In genomic region chrX:131572372-131573014, GRCh38 we compare ENCODE assay signal across 20 cellular contexts. TPM values are rescaled to one million over a fixed set of nuclear protein-coding genes. Genes with fewer than 3 reads are reported as not detected.
DNase-seq lines count a peak whose midpoint lies in the region; ATAC-seq and TF ChIP-seq lines count a peak whose summit lies in the region.
"Had no signal": no experiment of that assay in that cellular context is flagged by ENCODE, and none has a peak within 500 bp of the region (broad histone marks: within the 10 kb centered on the region; RNA-seq: fewer than 3 reads in every experiment).

No MANE protein-coding gene starts in this region.

- no TSS peak for BruUV-seq in PC-9 (replicated peaks; lab: Mats Ljungman, UMichigan)

- H4K5ac ChIP-seq in H9 (ENCODE audit: insufficient read length, low read depth, low read length): no peak overlapping the region

- H3K4me3 ChIP-seq in PC-9 (no peak overlapping the region), left lung (no peak overlapping the region)
- H3K4me3 ChIP-seq: GM12878, GM23248, SJCRH30 had no signal

- H3K4me1 Mint-ChIP-seq in H9: peaks cover 30 to 41% of the 10 kb centered on the region in 2 experiments

- H3K9me2 ChIP-seq in PC-9 (ENCODE audit: insufficient read depth): no peaks in the 10 kb centered on the region

- no peaks in the 10 kb centered on the region for H3K9me3 ChIP-seq in H9 (ENCODE audit: control insufficient read depth, low read depth, low read length)
- no peaks in the 10 kb centered on the region for H3K9me3 ChIP-seq in PC-9 (ENCODE audit: insufficient read depth, low read depth)
- no peaks in the 10 kb centered on the region for H3K9me3 ChIP-seq in left lung
- H3K9me3 ChIP-seq: BE2C, SJCRH30 had no signal

- peaks cover 0 to 12% (median 2%) of the 10 kb centered on the region in 3 experiments; a peak in 3 of 7 replicates for H3K36me3 Mint-ChIP-seq in H9 (ENCODE audit: insufficient read depth in 1 of 3, low read depth in 3 of 3)

- H3K79me2 ChIP-seq in H9 (ENCODE audit: insufficient read depth, low read length) (peaks cover 5% of the 10 kb centered on the region; the same call in 1 of the 2 replicates), PC-9 (ENCODE audit: low read depth) (peaks cover 18% of the 10 kb centered on the region; the same call in 1 of the 2 replicates)

- no peak overlapping the region for H3K9ac ChIP-seq in H9 (ENCODE audit: extremely low read depth, insufficient read length, low read length)
- H3K9ac ChIP-seq: GM23248 had no signal

- no peak overlapping the region for H3K14ac ChIP-seq in H9 (ENCODE audit: insufficient read depth, low read length)

- no peak overlapping the region for H3K18ac ChIP-seq in H9 (ENCODE audit: insufficient read length, low read depth, low read length)

- H2BK5ac ChIP-seq in H9 (ENCODE audit: insufficient read length, low read length): no peak overlapping the region

- no peak overlapping the region for H2BK15ac ChIP-seq in H9 (ENCODE audit: low read depth, low read length)

- intact Hi-C loops in PC-9 (cut with micrococcal nuclease; ENCODE audit: unreplicated experiment) (no loop called here), left lung (cut with DNase I) (no loop called here)

- H3T11ph ChIP-seq in H9 (ENCODE audit: low read length): no peak overlapping the region

- H3K56ac ChIP-seq in H9 (ENCODE audit: insufficient read length, low read depth, low read length): no peak overlapping the region

- no peak overlapping the region for H4K8ac ChIP-seq in H9 (replicated peaks; ENCODE audit: insufficient read length, low read depth, low read length)

- WGBS in H9 (ENCODE audit: extremely low coverage, insufficient read length, low lambda C conversion rate): no CpG with 5 or more reads among the region's 5 CpGs

- no peaks in the 10 kb centered on the region for H3K27me3 Mint-ChIP-seq in H9 (ENCODE audit: low read depth)

- no peaks in the 10 kb centered on the region; a peak in 1 of 5 replicates for H3K9me3 Mint-ChIP-seq in H9
- H3K9me3 Mint-ChIP-seq: CD4-positive, alpha-beta T cell had no signal

- CTCF ChIA-PET in PC-9 (lab: Charles Lee): no interaction called here

- H3K4me2 ChIP-seq in H9 (ENCODE audit: insufficient read depth, insufficient read length, low read length) (no peak overlapping the region), PC-9 (peak overlapping the region; percentile 17; the same call in 1 of the 2 replicates)

- TF ChIP-seq CTCF in H9 (conservative IDR thresholded peaks at IDR 0.05): no peak
- TF ChIP-seq CTCF in PC-9 (conservative IDR thresholded peaks at IDR 0.05): no peak
- no peak for TF ChIP-seq CTCF in left lung (IDR thresholded peaks at IDR 0.05)

- no peak overlapping the region for H3K23ac ChIP-seq in H9 (ENCODE audit: insufficient read length, low read depth, low read length)

- H3K36me3 ChIP-seq in PC-9 (ENCODE audit: low read depth) (no peaks in the 10 kb centered on the region), left lung (no peaks in the 10 kb centered on the region)
- H3K36me3 ChIP-seq: BE2C, SJCRH30 had no signal

- H3K27ac Mint-ChIP-seq in H9: no peak overlapping the region
- H3K27ac Mint-ChIP-seq: CD4-positive, alpha-beta T cell had no signal

- H2AFZ ChIP-seq in H9 (ENCODE audit: low read length) (no peak overlapping the region), PC-9 (no peak overlapping the region)
- H2AFZ ChIP-seq: GM23248 had no signal

- H2BK120ac ChIP-seq in H9 (ENCODE audit: low read depth, low read length, poor library complexity, severe bottlenecking): no peak overlapping the region

- H3K4me3 Mint-ChIP-seq in H9: no peak overlapping the region
- H3K4me3 Mint-ChIP-seq: CD4-positive, alpha-beta T cell had no signal

- H3K27ac ChIP-seq in H9 (ENCODE audit: insufficient read length, low read depth, low read length) (peak overlapping the region; percentile 17), PC-9 (no peak overlapping the region), left lung (no peak overlapping the region)
- H3K27ac ChIP-seq: GM23248, RWPE1, SJCRH30 had no signal

- H4K20me1 ChIP-seq in H9 (ENCODE audit: control insufficient read depth, insufficient read depth, insufficient read length) (no peaks in the 10 kb centered on the region), PC-9 (ENCODE audit: insufficient read depth) (no peaks in the 10 kb centered on the region)

- DNase-seq in H9 (no peak), PC-9 (peak in 1 of 2 experiments; percentile 53), left lung (no peak), stromal cell of bone marrow (ENCODE audit: low read depth) (peak; percentile 26), SIG-M5 (lab: John Stamatoyannopoulos, UW) (no peak)
- DNase-seq: BE2C; CD4-positive, alpha-beta T cell; DMS79 treated with DMSO at 0.1 percent for 48 hours; GM23248; NCI-H1417 treated with DMSO at 0.1 percent for 48 hours; NCI-H1930; NCI-H446; NCI-H69; NK-92 treated with Interleukin-12 subunit alpha and Interleukin-12 subunit beta, amount 100 ng/mL, for 24 hours; SJCRH30 had no signal

- POLR2A ChIA-PET in PC-9 (lab: Charles Lee; ENCODE audit: unreplicated experiment): no interaction called here

- no peaks in the 10 kb centered on the region for H3K79me1 ChIP-seq in H9 (ENCODE audit: insufficient read depth, low read depth, low read length, poor library complexity, severe bottlenecking)

- H2BK12ac ChIP-seq in H9 (ENCODE audit: insufficient read length, low read depth, low read length): no peak overlapping the region

- no peak overlapping the region for H2AK5ac ChIP-seq in H9 (ENCODE audit: insufficient read length, low read length)

- no peak overlapping the region for H2BK20ac ChIP-seq in H9 (ENCODE audit: low read depth, low read length, poor library complexity, severe bottlenecking)

- ATAC-seq in left lung: peak; percentile 57
- no peak for ATAC-seq in HG02885 (IDR thresholded peaks at IDR 0.05; ENCODE audit: poor library complexity, unreplicated experiment)
- no peak for ATAC-seq in HG03108 (IDR thresholded peaks at IDR 0.05; ENCODE audit: unreplicated experiment)
- ATAC-seq: GM12878 had no signal

- H3K27me3 ChIP-seq in H9 (ENCODE audit: insufficient read depth, low read length): no peaks in the 10 kb centered on the region
- no peaks in the 10 kb centered on the region for H3K27me3 ChIP-seq in PC-9 (ENCODE audit: insufficient read depth, low read depth)
- peaks cover 0 to 14% of the 10 kb centered on the region in 2 donors for H3K27me3 ChIP-seq in left lung
- H3K27me3 ChIP-seq: BE2C, SJCRH30 had no signal

- H3K23me2 ChIP-seq in H9 (ENCODE audit: insufficient read length, low read depth, low read length, poor library complexity, severe bottlenecking): no peaks in the 10 kb centered on the region

- H3F3A ChIP-seq in PC-9 (ENCODE audit: insufficient read depth, low read depth): peaks cover 10% of the 10 kb centered on the region; the same call in 1 of the 2 replicates

- no peak overlapping the region for H3K4ac ChIP-seq in H9 (ENCODE audit: low read depth, low read length)

- H4K91ac ChIP-seq in H9 (ENCODE audit: insufficient read length, low read depth, low read length): no peak overlapping the region

- no peaks in the 10 kb centered on the region; the same call in 1 of the 2 replicates for H3K4me1 ChIP-seq in H9 (ENCODE audit: insufficient read depth, low read length)
- peaks cover 34% of the 10 kb centered on the region for H3K4me1 ChIP-seq in PC-9 (replicated peaks; ENCODE audit: insufficient read depth)
- no peaks in the 10 kb centered on the region for H3K4me1 ChIP-seq in left lung
- H3K4me1 ChIP-seq: BE2C, SJCRH30 had no signal

RNA-seq across cellular contexts. Expression of gene OR13H1, which starts 28.6 kb away (rescaled TPM):
- total RNA-seq in H9 (2021): not detected in 2 replicates
- total RNA-seq in PC-9 (2021): not detected in 2 replicates
- not detected for total RNA-seq in left lung
- total RNA-seq: CD4-positive, alpha-beta T cell; GM12878; GM23248; OCI-LY7; SJCRH30 had no signal
